In genomic region chr1:93707956-93708355, GRCh38 we compare ENCODE assay signal across 1 cellular context.
TF ChIP-seq lines count a peak whose summit lies in the region.

No MANE protein-coding gene starts in this region.

TF ChIP-seq in GM12878, 131 proteins besides CTCF, POLR2A, EP300 and RAD21 (continued from another document and continues in another):
- TF ChIP-seq, protein P1, sequence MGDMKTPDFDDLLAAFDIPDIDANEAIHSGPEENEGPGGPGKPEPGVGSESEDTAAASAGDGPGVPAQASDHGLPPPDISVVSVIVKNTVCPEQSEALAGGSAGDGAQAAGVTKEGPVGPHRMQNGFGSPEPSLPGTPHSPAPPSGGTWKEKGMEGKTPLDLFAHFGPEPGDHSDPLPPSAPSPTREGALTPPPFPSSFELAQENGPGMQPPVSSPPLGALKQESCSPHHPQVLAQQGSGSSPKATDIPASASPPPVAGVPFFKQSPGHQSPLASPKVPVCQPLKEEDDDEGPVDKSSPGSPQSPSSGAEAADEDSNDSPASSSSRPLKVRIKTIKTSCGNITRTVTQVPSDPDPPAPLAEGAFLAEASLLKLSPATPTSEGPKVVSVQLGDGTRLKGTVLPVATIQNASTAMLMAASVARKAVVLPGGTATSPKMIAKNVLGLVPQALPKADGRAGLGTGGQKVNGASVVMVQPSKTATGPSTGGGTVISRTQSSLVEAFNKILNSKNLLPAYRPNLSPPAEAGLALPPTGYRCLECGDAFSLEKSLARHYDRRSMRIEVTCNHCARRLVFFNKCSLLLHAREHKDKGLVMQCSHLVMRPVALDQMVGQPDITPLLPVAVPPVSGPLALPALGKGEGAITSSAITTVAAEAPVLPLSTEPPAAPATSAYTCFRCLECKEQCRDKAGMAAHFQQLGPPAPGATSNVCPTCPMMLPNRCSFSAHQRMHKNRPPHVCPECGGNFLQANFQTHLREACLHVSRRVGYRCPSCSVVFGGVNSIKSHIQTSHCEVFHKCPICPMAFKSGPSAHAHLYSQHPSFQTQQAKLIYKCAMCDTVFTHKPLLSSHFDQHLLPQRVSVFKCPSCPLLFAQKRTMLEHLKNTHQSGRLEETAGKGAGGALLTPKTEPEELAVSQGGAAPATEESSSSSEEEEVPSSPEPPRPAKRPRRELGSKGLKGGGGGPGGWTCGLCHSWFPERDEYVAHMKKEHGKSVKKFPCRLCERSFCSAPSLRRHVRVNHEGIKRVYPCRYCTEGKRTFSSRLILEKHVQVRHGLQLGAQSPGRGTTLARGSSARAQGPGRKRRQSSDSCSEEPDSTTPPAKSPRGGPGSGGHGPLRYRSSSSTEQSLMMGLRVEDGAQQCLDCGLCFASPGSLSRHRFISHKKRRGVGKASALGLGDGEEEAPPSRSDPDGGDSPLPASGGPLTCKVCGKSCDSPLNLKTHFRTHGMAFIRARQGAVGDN (IDR thresholded peaks at IDR 0.05), result no peak
- no peak for TF ChIP-seq HDGF (IDR thresholded peaks at IDR 0.05)
- no peak for TF ChIP-seq CBFB (IDR thresholded peaks at IDR 0.05; ENCODE audit: low read depth)
- TF ChIP-seq SRF (IDR thresholded peaks at IDR 0.05; ENCODE audit: low read depth in 2 of 2, low read length in 2 of 2), result no peak
- TF ChIP-seq NR2C2 (IDR thresholded peaks at IDR 0.05; ENCODE audit: borderline replicate concordance, control insufficient read depth, insufficient read length, low read depth), result no peak
- TF ChIP-seq YBX1 (IDR thresholded peaks at IDR 0.05), result no peak
- TF ChIP-seq KAT2A (conservative IDR thresholded peaks at IDR 0.05; ENCODE audit: control insufficient read depth, low read depth, low read length), result no peak
- TF ChIP-seq, protein P2, sequence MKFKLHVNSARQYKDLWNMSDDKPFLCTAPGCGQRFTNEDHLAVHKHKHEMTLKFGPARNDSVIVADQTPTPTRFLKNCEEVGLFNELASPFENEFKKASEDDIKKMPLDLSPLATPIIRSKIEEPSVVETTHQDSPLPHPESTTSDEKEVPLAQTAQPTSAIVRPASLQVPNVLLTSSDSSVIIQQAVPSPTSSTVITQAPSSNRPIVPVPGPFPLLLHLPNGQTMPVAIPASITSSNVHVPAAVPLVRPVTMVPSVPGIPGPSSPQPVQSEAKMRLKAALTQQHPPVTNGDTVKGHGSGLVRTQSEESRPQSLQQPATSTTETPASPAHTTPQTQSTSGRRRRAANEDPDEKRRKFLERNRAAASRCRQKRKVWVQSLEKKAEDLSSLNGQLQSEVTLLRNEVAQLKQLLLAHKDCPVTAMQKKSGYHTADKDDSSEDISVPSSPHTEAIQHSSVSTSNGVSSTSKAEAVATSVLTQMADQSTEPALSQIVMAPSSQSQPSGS (IDR thresholded peaks at IDR 0.05; ENCODE audit: low read length), result 0 out of 2 replicates have a peak, but pooled peaks have one; percentile 45
- no peak for TF ChIP-seq YY1 (IDR thresholded peaks at IDR 0.05; ENCODE audit: low read depth, low read length)
- TF ChIP-seq ZZZ3 (IDR thresholded peaks at IDR 0.05; ENCODE audit: control insufficient read depth, insufficient read length, low read depth), result no peak
- TF ChIP-seq KLF5 (IDR thresholded peaks at IDR 0.05; ENCODE audit: partially characterized antibody), result no peak
- TF ChIP-seq ZBED1 (IDR thresholded peaks at IDR 0.05; ENCODE audit: borderline replicate concordance), result peak; percentile 41; the same call in 1 of the 2 replicates
- no peak for TF ChIP-seq SMAD1 (IDR thresholded peaks at IDR 0.05; ENCODE audit: low read depth, partially characterized antibody)
- TF ChIP-seq, protein P3, sequence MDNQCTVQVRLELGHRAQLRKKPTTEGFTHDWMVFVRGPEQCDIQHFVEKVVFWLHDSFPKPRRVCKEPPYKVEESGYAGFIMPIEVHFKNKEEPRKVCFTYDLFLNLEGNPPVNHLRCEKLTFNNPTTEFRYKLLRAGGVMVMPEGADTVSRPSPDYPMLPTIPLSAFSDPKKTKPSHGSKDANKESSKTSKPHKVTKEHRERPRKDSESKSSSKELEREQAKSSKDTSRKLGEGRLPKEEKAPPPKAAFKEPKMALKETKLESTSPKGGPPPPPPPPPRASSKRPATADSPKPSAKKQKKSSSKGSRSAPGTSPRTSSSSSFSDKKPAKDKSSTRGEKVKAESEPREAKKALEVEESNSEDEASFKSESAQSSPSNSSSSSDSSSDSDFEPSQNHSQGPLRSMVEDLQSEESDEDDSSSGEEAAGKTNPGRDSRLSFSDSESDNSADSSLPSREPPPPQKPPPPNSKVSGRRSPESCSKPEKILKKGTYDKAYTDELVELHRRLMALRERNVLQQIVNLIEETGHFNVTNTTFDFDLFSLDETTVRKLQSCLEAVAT (IDR thresholded peaks at IDR 0.05), result no peak
- no peak for TF ChIP-seq CBX5 (IDR thresholded peaks at IDR 0.05; ENCODE audit: low read depth)
- no peak for TF ChIP-seq KDM1A (IDR thresholded peaks at IDR 0.05; ENCODE audit: borderline replicate concordance)
- TF ChIP-seq GABPA (IDR thresholded peaks at IDR 0.05; ENCODE audit: low read depth), result no peak
- no peak for TF ChIP-seq SREBF1 (IDR thresholded peaks at IDR 0.05; ENCODE audit: low read length)
- TF ChIP-seq CEBPB (IDR thresholded peaks at IDR 0.05; ENCODE audit: borderline replicate concordance in 1 of 2, low read depth in 2 of 2, low read length in 2 of 2), result no peak
- no peak for TF ChIP-seq SUZ12 (IDR thresholded peaks at IDR 0.05; ENCODE audit: unreplicated experiment)
- TF ChIP-seq ETV6 (conservative IDR thresholded peaks at IDR 0.05 in 1 of 2, IDR thresholded peaks at IDR 0.05 in 1 of 2; ENCODE audit: borderline replicate concordance in 1 of 2, low read depth in 1 of 2), result peak in 1 of 2 experiments; percentile 94; a peak in 2 of 4 replicates
- TF ChIP-seq MYB (IDR thresholded peaks at IDR 0.05; ENCODE audit: borderline replicate concordance, low read depth, low read length), result no peak
- 0 out of 2 replicates have a peak, but pooled peaks have one; percentile 23 for TF ChIP-seq TCF3 (IDR thresholded peaks at IDR 0.05; ENCODE audit: borderline replicate concordance, insufficient read depth, low read depth, low read length)
- TF ChIP-seq, protein P4, sequence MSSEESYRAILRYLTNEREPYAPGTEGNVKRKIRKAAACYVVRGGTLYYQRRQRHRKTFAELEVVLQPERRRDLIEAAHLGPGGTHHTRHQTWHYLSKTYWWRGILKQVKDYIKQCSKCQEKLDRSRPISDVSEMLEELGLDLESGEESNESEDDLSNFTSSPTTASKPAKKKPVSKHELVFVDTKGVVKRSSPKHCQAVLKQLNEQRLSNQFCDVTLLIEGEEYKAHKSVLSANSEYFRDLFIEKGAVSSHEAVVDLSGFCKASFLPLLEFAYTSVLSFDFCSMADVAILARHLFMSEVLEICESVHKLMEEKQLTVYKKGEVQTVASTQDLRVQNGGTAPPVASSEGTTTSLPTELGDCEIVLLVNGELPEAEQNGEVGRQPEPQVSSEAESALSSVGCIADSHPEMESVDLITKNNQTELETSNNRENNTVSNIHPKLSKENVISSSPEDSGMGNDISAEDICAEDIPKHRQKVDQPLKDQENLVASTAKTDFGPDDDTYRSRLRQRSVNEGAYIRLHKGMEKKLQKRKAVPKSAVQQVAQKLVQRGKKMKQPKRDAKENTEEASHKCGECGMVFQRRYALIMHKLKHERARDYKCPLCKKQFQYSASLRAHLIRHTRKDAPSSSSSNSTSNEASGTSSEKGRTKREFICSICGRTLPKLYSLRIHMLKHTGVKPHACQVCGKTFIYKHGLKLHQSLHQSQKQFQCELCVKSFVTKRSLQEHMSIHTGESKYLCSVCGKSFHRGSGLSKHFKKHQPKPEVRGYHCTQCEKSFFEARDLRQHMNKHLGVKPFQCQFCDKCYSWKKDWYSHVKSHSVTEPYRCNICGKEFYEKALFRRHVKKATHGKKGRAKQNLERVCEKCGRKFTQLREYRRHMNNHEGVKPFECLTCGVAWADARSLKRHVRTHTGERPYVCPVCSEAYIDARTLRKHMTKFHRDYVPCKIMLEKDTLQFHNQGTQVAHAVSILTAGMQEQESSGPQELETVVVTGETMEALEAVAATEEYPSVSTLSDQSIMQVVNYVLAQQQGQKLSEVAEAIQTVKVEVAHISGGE (CRISPR knock-in tag; IDR thresholded peaks at IDR 0.05), result no peak
- TF ChIP-seq, protein P5, sequence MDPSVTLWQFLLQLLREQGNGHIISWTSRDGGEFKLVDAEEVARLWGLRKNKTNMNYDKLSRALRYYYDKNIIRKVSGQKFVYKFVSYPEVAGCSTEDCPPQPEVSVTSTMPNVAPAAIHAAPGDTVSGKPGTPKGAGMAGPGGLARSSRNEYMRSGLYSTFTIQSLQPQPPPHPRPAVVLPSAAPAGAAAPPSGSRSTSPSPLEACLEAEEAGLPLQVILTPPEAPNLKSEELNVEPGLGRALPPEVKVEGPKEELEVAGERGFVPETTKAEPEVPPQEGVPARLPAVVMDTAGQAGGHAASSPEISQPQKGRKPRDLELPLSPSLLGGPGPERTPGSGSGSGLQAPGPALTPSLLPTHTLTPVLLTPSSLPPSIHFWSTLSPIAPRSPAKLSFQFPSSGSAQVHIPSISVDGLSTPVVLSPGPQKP (IDR thresholded peaks at IDR 0.05; ENCODE audit: low read depth, low read length), result no peak
- TF ChIP-seq IRF3 (IDR thresholded peaks at IDR 0.05), result no peak
- no peak for TF ChIP-seq MYC (IDR thresholded peaks at IDR 0.05; ENCODE audit: insufficient read depth, insufficient read length, insufficient replicate concordance, low read length, severe bottlenecking)
- no peak for TF ChIP-seq SMC3 (IDR thresholded peaks at IDR 0.05; ENCODE audit: borderline replicate concordance, low read length)
- TF ChIP-seq IRF5 (IDR thresholded peaks at IDR 0.05; ENCODE audit: borderline replicate concordance), result no peak
- no peak for TF ChIP-seq ZNF24 (IDR thresholded peaks at IDR 0.05)
- TF ChIP-seq JUND (IDR thresholded peaks at IDR 0.05; ENCODE audit: low read depth, low read length), result no peak
- no peak for TF ChIP-seq NR2C1 (IDR thresholded peaks at IDR 0.05)
- TF ChIP-seq, protein P6, sequence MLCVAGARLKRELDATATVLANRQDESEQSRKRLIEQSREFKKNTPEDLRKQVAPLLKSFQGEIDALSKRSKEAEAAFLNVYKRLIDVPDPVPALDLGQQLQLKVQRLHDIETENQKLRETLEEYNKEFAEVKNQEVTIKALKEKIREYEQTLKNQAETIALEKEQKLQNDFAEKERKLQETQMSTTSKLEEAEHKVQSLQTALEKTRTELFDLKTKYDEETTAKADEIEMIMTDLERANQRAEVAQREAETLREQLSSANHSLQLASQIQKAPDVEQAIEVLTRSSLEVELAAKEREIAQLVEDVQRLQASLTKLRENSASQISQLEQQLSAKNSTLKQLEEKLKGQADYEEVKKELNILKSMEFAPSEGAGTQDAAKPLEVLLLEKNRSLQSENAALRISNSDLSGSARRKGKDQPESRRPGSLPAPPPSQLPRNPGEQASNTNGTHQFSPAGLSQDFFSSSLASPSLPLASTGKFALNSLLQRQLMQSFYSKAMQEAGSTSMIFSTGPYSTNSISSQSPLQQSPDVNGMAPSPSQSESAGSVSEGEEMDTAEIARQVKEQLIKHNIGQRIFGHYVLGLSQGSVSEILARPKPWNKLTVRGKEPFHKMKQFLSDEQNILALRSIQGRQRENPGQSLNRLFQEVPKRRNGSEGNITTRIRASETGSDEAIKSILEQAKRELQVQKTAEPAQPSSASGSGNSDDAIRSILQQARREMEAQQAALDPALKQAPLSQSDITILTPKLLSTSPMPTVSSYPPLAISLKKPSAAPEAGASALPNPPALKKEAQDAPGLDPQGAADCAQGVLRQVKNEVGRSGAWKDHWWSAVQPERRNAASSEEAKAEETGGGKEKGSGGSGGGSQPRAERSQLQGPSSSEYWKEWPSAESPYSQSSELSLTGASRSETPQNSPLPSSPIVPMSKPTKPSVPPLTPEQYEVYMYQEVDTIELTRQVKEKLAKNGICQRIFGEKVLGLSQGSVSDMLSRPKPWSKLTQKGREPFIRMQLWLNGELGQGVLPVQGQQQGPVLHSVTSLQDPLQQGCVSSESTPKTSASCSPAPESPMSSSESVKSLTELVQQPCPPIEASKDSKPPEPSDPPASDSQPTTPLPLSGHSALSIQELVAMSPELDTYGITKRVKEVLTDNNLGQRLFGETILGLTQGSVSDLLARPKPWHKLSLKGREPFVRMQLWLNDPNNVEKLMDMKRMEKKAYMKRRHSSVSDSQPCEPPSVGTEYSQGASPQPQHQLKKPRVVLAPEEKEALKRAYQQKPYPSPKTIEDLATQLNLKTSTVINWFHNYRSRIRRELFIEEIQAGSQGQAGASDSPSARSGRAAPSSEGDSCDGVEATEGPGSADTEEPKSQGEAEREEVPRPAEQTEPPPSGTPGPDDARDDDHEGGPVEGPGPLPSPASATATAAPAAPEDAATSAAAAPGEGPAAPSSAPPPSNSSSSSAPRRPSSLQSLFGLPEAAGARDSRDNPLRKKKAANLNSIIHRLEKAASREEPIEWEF (IDR thresholded peaks at IDR 0.05; ENCODE audit: insufficient replicate concordance, low read depth, low read length), result no peak
- TF ChIP-seq PAX8 (IDR thresholded peaks at IDR 0.05), result no peak; the same call in 1 of the 2 replicates
